In the genomic region with DNA sequence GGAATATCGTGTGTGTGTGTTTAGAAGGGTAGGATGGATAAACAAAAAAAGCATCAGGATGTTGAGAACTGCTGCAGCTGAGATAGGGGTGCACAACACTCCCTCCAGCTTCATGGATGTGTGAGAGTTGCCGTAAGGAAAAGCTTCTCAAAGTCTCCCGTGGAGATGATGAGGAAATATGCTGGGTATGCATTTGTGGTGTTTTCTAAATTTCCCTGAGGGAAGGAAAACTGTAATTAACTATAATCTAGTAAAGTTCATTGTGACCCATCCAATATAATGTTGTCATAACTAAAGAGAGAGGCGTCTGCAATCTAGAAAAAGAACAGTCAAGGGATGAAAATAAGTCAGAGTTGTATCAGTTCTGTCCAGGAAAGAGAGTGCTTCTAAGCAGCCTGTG, we compare ENCODE assay signal across 11 cellular contexts.
"Had no signal": no experiment of that assay in that cellular context is flagged by ENCODE, and none has a peak within 500 bp of the region (broad histone marks: within the 10 kb centered on the region; RNA-seq: fewer than 3 reads in every experiment).

No MANE protein-coding gene starts in this region.

- H3K27ac ChIP-seq: esophagus muscularis mucosa, ovary, skin epidermis, thyroid gland had no signal

- H3K4me3 ChIP-seq: breast epithelium, esophagus muscularis mucosa, ovary, skin epidermis, thyroid gland had no signal

- H3K9me3 ChIP-seq: breast epithelium, esophagus muscularis mucosa, heart left ventricle, ovary, thyroid gland had no signal

- H3K36me3 ChIP-seq: breast epithelium, esophagus muscularis mucosa, heart left ventricle, ovary, thyroid gland had no signal

- FAIRE-seq: frontal cortex, urothelium cell line had no signal

- H3K4me1 ChIP-seq: breast epithelium, thyroid gland had no signal

- DNase-seq: activated CD4-positive, alpha-beta T cell treated with anti-CD3 and anti-CD28 coated beads, Interleukin-2, amount 50 U/mL, for 4 hours; activated CD4-positive, CD25-positive, alpha-beta regulatory T cell treated with anti-CD3 and anti-CD28 coated beads, Interleukin-2, amount 50 U/mL, for 72 hours; activated T-cell treated with anti-CD3 and anti-CD28 coated beads, Interleukin-2, amount 50 U/mL, for 1 hour; heart left ventricle; ovary; thyroid gland had no signal

- H3K27me3 ChIP-seq: breast epithelium, esophagus muscularis mucosa, heart left ventricle, ovary, thyroid gland had no signal
